ENCODE assay signal across 21 cellular contexts in genomic region chr5:181151146-181151545, GRCh38. TPM values are rescaled to one million over a fixed set of nuclear protein-coding genes. Genes with fewer than 3 reads are reported as not detected.
DNase-seq lines count a peak whose midpoint lies in the region; ATAC-seq and TF ChIP-seq lines count a peak whose summit lies in the region.
"Had no signal": no experiment of that assay in that cellular context is flagged by ENCODE, and none has a peak within 500 bp of the region (broad histone marks: within the 10 kb centered on the region; RNA-seq: fewer than 3 reads in every experiment).

No MANE protein-coding gene starts in this region.

- H3F3A ChIP-seq in GM23338 (replicated peaks; ENCODE audit: low read depth) = no peaks in the 10 kb centered on the region
- H3F3A ChIP-seq in PC-9 (ENCODE audit: insufficient read depth, low read depth) = peaks cover 41% of the 10 kb centered on the region

- peaks cover 34% of the 10 kb centered on the region for H3K27me3 Mint-ChIP-seq in GM23338 (ENCODE audit: insufficient read depth, low read depth, poor library complexity)

- H3K4me3 ChIP-seq in DND-41 (ENCODE audit: low read depth in 1 of 2, low read length in 2 of 2) = no peak overlapping the region
- H3K4me3 ChIP-seq in GM23338 = no peak overlapping the region
- no peak overlapping the region for H3K4me3 ChIP-seq in PC-9
- H3K4me3 ChIP-seq: pancreas had no signal

- H2AFZ ChIP-seq in DND-41 (ENCODE audit: low read depth, low read length) (no peak overlapping the region), GM23338 (peak overlapping the region; percentile 76), PC-9 (no peak overlapping the region)

- no peaks in the 10 kb centered on the region for H3K9me3 ChIP-seq in DND-41 (ENCODE audit: insufficient read depth, low read length, severe bottlenecking)
- H3K9me3 ChIP-seq in PC-9 (ENCODE audit: insufficient read depth, low read depth) = peaks cover 4% of the 10 kb centered on the region; the same call in 1 of the 2 replicates
- H3K9me3 ChIP-seq: pancreas had no signal

- H3K36me3 ChIP-seq in DND-41 (ENCODE audit: insufficient read depth, low read length) (no peaks in the 10 kb centered on the region), GM23338 (ENCODE audit: insufficient read depth) (no peaks in the 10 kb centered on the region), PC-9 (ENCODE audit: low read depth) (no peaks in the 10 kb centered on the region)
- H3K36me3 ChIP-seq: pancreas had no signal

- peaks cover 10% of the 10 kb centered on the region; the same call in 2 of the 3 replicates for H3K9me3 Mint-ChIP-seq in GM23338

- in situ Hi-C loops in KBM-7 (cut with MboI; ENCODE audit: low pct_unique_long_range_greater_than_20kb, low sequenced_read_pairs) = no loop called here

- POLR2A ChIA-PET in PC-9 (lab: Charles Lee; ENCODE audit: unreplicated experiment) = no interaction called here

- no peak overlapping the region for H3K27ac Mint-ChIP-seq in GM23338

- H3K4me1 ChIP-seq in DND-41 (ENCODE audit: insufficient read depth, low read length) = peaks cover 13% of the 10 kb centered on the region; the same call in 1 of the 2 replicates
- peaks cover 21% of the 10 kb centered on the region; the same call in 1 of the 2 replicates for H3K4me1 ChIP-seq in GM23338 (ENCODE audit: insufficient read depth)
- peaks cover 61% of the 10 kb centered on the region for H3K4me1 ChIP-seq in PC-9 (replicated peaks; ENCODE audit: insufficient read depth)
- peaks cover 9% of the 10 kb centered on the region for H3K4me1 ChIP-seq in foreskin keratinocyte
- H3K4me1 ChIP-seq: pancreas had no signal

- H3K79me2 ChIP-seq in DND-41 (ENCODE audit: insufficient read depth, low read length) (no peaks in the 10 kb centered on the region), GM23338 (replicated peaks; ENCODE audit: insufficient read depth) (no peaks in the 10 kb centered on the region), PC-9 (ENCODE audit: low read depth) (no peaks in the 10 kb centered on the region)

- intact Hi-C loops in PC-9 (cut with micrococcal nuclease; ENCODE audit: unreplicated experiment) = no loop called here

- H3K27ac ChIP-seq in DND-41 (ENCODE audit: low read length) (no peak overlapping the region), GM23338 (ENCODE audit: low read depth) (no peak overlapping the region), PC-9 (no peak overlapping the region), foreskin keratinocyte (no peak overlapping the region)
- H3K27ac ChIP-seq: pancreas, RWPE1 had no signal

- H3K4me1 Mint-ChIP-seq in GM23338 = peaks cover 28% of the 10 kb centered on the region

- DNase-seq in DND-41 (no peak), GM23338 (ENCODE audit: low spot score) (peak; percentile 65), PC-9 (no peak), foreskin keratinocyte (no peak), KBM-7 (no peak), NCI-H2196 treated with DMSO at 0.1 percent for 48 hours (lab: John Stamatoyannopoulos, UW; ENCODE audit: unreplicated experiment) (no peak)
- DNase-seq: activated CD4-positive, CD25-positive, alpha-beta regulatory T cell treated with anti-CD3 and anti-CD28 coated beads, Interleukin-2, amount 50 U/mL, for 72 hours; activated CD8-positive, alpha-beta memory T cell treated with anti-CD3 and anti-CD28 coated beads, Interleukin-2, amount 50 U/mL, for 4 hours; activated naive CD4-positive, alpha-beta T cell; aorta; NCI-H187; pancreas; small intestine had no signal

- CTCF ChIA-PET in PC-9 (lab: Charles Lee) = no interaction called here

- H4K20me1 ChIP-seq in DND-41 (ENCODE audit: insufficient read depth, low read length) = no peaks in the 10 kb centered on the region
- no peaks in the 10 kb centered on the region for H4K20me1 ChIP-seq in GM23338 (replicated peaks; ENCODE audit: insufficient read depth)
- no peaks in the 10 kb centered on the region for H4K20me1 ChIP-seq in PC-9 (ENCODE audit: insufficient read depth)

- no peak overlapping the region for H3K4me3 Mint-ChIP-seq in GM23338

- peak; percentile 7 for TF ChIP-seq CTCF in DND-41 (IDR thresholded peaks at IDR 0.05; ENCODE audit: borderline replicate concordance, extremely low read depth, low read length, poor library complexity, severe bottlenecking)
- peak in 1 of 2 experiments; percentile 76; a peak in 2 of 4 replicates for TF ChIP-seq CTCF in GM23338 (conservative IDR thresholded peaks at IDR 0.05; ENCODE audit: low read depth in 2 of 2)
- no peak for TF ChIP-seq CTCF in PC-9 (conservative IDR thresholded peaks at IDR 0.05)
- peak; percentile 6 for TF ChIP-seq CTCF in foreskin keratinocyte (conservative IDR thresholded peaks at IDR 0.05)

- ATAC-seq in DND-41 (ENCODE audit: insufficient read depth, low read depth) = no peak
- ATAC-seq in GM23338 = peak; percentile 95
- no peak for ATAC-seq in foreskin keratinocyte
- ATAC-seq in HG03097 (IDR thresholded peaks at IDR 0.05; ENCODE audit: low FRiP score, unreplicated experiment) = no peak
- ATAC-seq: pancreas had no signal

- H3K9me2 ChIP-seq in GM23338 (ENCODE audit: insufficient read depth) = peaks cover 5% of the 10 kb centered on the region
- H3K9me2 ChIP-seq in PC-9 (ENCODE audit: insufficient read depth) = no peaks in the 10 kb centered on the region

- H3K27me3 ChIP-seq in DND-41 (ENCODE audit: insufficient read depth, low read length, poor library complexity) (no peaks in the 10 kb centered on the region), GM23338 (ENCODE audit: insufficient read depth) (no peaks in the 10 kb centered on the region), PC-9 (ENCODE audit: insufficient read depth, low read depth) (no peaks in the 10 kb centered on the region), foreskin keratinocyte (peaks cover 2% of the 10 kb centered on the region)

- no peaks in the 10 kb centered on the region for H3K36me3 Mint-ChIP-seq in GM23338 (ENCODE audit: low read depth)

- H3K4me2 ChIP-seq in DND-41 (ENCODE audit: insufficient read depth, low read length) (no peak overlapping the region), GM23338 (no peak overlapping the region), PC-9 (peak overlapping the region; percentile 63; the same call in 1 of the 2 replicates)

- BruUV-seq in PC-9 (replicated peaks; lab: Mats Ljungman, UMichigan) = no TSS peak

- no peak overlapping the region for H3K9ac ChIP-seq in DND-41 (ENCODE audit: low read depth, low read length)

TF ChIP-seq in GM23338, 12 proteins besides CTCF, POLR2A, EP300 and RAD21 (continues in another document):
- TF ChIP-seq POLR2AphosphoS5 (IDR thresholded peaks at IDR 0.05; ENCODE audit: low read depth) (no peak), ZNF114 (CRISPR knock-in tag; IDR thresholded peaks at IDR 0.05) (no peak), JUNB (IDR thresholded peaks at IDR 0.05; ENCODE audit: unreplicated experiment) (no peak), REST (IDR thresholded peaks at IDR 0.05; ENCODE audit: unreplicated experiment) (no peak), EZH2 (IDR thresholded peaks at IDR 0.05; ENCODE audit: low read depth, unreplicated experiment) (no peak), STAT1 (IDR thresholded peaks at IDR 0.05; ENCODE audit: unreplicated experiment) (no peak), NANOG (IDR thresholded peaks at IDR 0.05; ENCODE audit: borderline replicate concordance) (no peak), ETS1 (IDR thresholded peaks at IDR 0.05) (no peak), EZH2phosphoT487 (IDR thresholded peaks at IDR 0.05; ENCODE audit: unreplicated experiment) (no peak)

RNA-seq across cellular contexts. Expression of gene OR2V2, which starts 3.8 kb away (rescaled TPM):
- not detected in 2 replicates for total RNA-seq in GM23338 (2014; rRNA removed; shearing (Covaris generic))
- polyA plus RNA-seq in GM23338 (2016; fragmentation: Nextera tagmentation; extraction: Ambion mirVana) = not detected in 2 replicates
- not detected in 2 replicates for total RNA-seq in PC-9 (2021)
- not detected in 2 replicates for total RNA-seq in foreskin keratinocyte
- not detected in 2 replicates for polyA plus RNA-seq in foreskin keratinocyte
- total RNA-seq: aorta; chondrocyte; fibroblast of villous mesenchyme; liver; NCI-H460; pancreas; T-helper 1 cell treated with Interleukin-12 subunit alpha and Interleukin-12 subunit beta and Interleukin-4 antibody, amounts not matched to agents 30 ng/mL and 1 ng/mL, for 36 hours had no signal
- polyA plus RNA-seq: aorta, BJ, liver, pancreas, small intestine had no signal

RNA-seq across cellular contexts. Expression of gene OR2V1, which starts 20.2 kb away (rescaled TPM):
- not detected in 2 replicates for total RNA-seq in GM23338 (2014; rRNA removed; shearing (Covaris generic))
- not detected in 2 replicates for polyA plus RNA-seq in GM23338 (2016; fragmentation: Nextera tagmentation; extraction: Ambion mirVana)
- not detected in 2 replicates for total RNA-seq in PC-9 (2021)
- total RNA-seq in foreskin keratinocyte = not detected in 2 replicates
- polyA plus RNA-seq in foreskin keratinocyte = not detected in 2 replicates
- total RNA-seq: aorta; chondrocyte; fibroblast of villous mesenchyme; liver; NCI-H460; pancreas; T-helper 1 cell treated with Interleukin-12 subunit alpha and Interleukin-12 subunit beta and Interleukin-4 antibody, amounts not matched to agents 30 ng/mL and 1 ng/mL, for 36 hours had no signal
- polyA plus RNA-seq: aorta, BJ, liver, pancreas, small intestine had no signal

RNA-seq across cellular contexts. Expression of gene TRIM7, which starts 53.9 kb away (rescaled TPM):
- total RNA-seq in GM23338 (2014; rRNA removed; shearing (Covaris generic)) = 0.56 and 0.66 TPM in 2 replicates
- polyA plus RNA-seq in GM23338 (2016; fragmentation: Nextera tagmentation; extraction: Ambion mirVana) (0.37 and 0.53 TPM in 2 replicates), foreskin keratinocyte (36.7 and 39.0 TPM in 2 replicates)
- total RNA-seq in PC-9 (2021) (9.2 and 10.4 TPM in 2 replicates), foreskin keratinocyte (33.3 and 37.6 TPM in 2 replicates)
